ENCODE assay signal across 1 cellular context in genomic region chr1:202627036-202627435, GRCh38.
TF ChIP-seq lines count a peak whose summit lies in the region.

No MANE protein-coding gene starts in this region.

TF ChIP-seq in GM12878, 131 proteins besides CTCF, POLR2A, EP300 and RAD21:
- peak; percentile 82 for TF ChIP-seq MEF2B (IDR thresholded peaks at IDR 0.05; ENCODE audit: partially characterized antibody, poor library complexity, severe bottlenecking)
- peak; percentile 45 to 66; a peak in 2 of 4 replicates for TF ChIP-seq BHLHE40 (IDR thresholded peaks at IDR 0.05; ENCODE audit: borderline replicate concordance in 1 of 2, low read depth in 2 of 2, low read length in 1 of 2)
- 0 out of 2 replicates have a peak, but pooled peaks have one; percentile 22 for TF ChIP-seq NR2C1 (IDR thresholded peaks at IDR 0.05)
- peak in 1 of 2 experiments; percentile 40; a peak in 1 of 4 replicates for TF ChIP-seq IKZF2 (IDR thresholded peaks at IDR 0.05)
- TF ChIP-seq IKZF1 (conservative IDR thresholded peaks at IDR 0.05) = peak; percentile 44
